ENCODE assay signal across 1 cellular context in the genomic region with DNA sequence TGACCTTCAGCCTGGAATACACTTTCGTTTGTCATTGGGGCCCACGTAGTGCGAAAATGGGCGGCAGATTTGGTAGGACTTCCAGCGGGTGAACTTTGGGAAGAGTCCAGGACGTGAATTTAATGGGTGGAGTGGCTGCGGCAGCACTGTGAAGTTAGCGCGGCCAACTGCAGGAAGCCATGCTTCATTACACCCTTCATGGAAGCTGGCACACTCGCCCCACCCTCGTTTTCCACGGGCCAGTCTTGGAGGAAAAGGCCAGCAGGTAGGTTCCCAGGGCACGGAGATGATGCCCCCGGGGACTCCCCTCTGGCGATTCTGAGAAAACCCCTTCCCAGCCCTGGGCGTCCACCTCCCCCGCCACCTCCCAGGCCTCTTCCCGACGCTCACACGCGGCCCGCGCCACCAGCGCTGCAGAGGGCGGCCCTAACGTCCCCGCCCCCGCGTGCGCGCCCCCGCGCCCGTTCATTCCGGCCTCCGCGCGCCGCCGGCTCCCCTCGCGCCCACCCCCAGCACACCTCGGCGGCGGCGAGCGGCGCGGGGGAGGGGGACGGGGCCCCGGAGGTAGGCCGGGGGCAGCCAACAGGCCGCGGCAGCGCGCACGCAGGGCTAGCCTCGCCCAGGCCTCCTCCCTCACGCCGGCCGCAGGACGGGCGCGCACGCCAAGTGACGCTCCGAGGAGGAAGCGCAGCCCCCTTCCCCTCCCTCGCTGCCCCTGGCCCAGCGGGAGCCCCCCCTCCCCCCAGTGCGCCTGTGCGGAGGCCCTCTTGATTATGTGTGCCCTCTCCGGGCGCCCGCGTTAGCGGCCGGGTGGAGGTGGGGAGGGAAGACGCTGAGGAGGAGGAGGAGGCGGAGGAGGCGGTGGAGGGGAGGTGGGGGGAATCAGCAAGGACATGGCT.
TF ChIP-seq lines count a peak whose summit lies in the region.

Gene MLLT10 (plus strand): TSS at position 656 of the 899 bp plus-strand sequence. CDS start 413 bp downstream, outside the sequence.

TF ChIP-seq in Ishikawa, 13 proteins besides CTCF, POLR2A, EP300 and RAD21 (continued from another document):
- TF ChIP-seq, protein P1, sequence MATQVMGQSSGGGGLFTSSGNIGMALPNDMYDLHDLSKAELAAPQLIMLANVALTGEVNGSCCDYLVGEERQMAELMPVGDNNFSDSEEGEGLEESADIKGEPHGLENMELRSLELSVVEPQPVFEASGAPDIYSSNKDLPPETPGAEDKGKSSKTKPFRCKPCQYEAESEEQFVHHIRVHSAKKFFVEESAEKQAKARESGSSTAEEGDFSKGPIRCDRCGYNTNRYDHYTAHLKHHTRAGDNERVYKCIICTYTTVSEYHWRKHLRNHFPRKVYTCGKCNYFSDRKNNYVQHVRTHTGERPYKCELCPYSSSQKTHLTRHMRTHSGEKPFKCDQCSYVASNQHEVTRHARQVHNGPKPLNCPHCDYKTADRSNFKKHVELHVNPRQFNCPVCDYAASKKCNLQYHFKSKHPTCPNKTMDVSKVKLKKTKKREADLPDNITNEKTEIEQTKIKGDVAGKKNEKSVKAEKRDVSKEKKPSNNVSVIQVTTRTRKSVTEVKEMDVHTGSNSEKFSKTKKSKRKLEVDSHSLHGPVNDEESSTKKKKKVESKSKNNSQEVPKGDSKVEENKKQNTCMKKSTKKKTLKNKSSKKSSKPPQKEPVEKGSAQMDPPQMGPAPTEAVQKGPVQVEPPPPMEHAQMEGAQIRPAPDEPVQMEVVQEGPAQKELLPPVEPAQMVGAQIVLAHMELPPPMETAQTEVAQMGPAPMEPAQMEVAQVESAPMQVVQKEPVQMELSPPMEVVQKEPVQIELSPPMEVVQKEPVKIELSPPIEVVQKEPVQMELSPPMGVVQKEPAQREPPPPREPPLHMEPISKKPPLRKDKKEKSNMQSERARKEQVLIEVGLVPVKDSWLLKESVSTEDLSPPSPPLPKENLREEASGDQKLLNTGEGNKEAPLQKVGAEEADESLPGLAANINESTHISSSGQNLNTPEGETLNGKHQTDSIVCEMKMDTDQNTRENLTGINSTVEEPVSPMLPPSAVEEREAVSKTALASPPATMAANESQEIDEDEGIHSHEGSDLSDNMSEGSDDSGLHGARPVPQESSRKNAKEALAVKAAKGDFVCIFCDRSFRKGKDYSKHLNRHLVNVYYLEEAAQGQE (IDR thresholded peaks at IDR 0.05; ENCODE audit: low read depth) = no peak
